Comparison of ENCODE assay signal across 18 cellular contexts in genomic region chr4:48799157-48799556, GRCh38. TPM values are rescaled to one million over a fixed set of nuclear protein-coding genes. Genes with fewer than 3 reads are reported as not detected.
A peak's percentile ranks its signal among the peaks of the same experiment; 100 is the strongest.
DNase-seq lines count a peak whose midpoint lies in the region; ATAC-seq, FAIRE-seq and TF ChIP-seq lines count a peak whose summit lies in the region.
"Had no signal": no experiment of that assay in that cellular context is flagged by ENCODE, and none has a peak within 500 bp of the region (broad histone marks: within the 10 kb centered on the region; RNA-seq: fewer than 3 reads in every experiment).

No MANE protein-coding gene starts in this region.

- H3K27ac Mint-ChIP-seq in naive thymus-derived CD4-positive, alpha-beta T cell: no peak overlapping the region
- H3K27ac Mint-ChIP-seq: dendritic cell treated with granulocyte-macrophage colony-stimulating factor and Interleukin-4, amounts not matched to agents 40 ng/mL and 50 ng/mL, for 4 days; memory B cell had no signal

- WGBS in pancreas, 2 donors: 65% methylated on average over 2 of the region's 2 CpGs

- intact Hi-C loops in pancreas (cut with DNase I): no loop called here
- intact Hi-C loops in naive thymus-derived CD4-positive, alpha-beta T cell (cut with micrococcal nuclease): no loop called here

- H3K4me1 ChIP-seq in Peyer's patch (no peaks in the 10 kb centered on the region), pancreas (no peaks in the 10 kb centered on the region)
- H3K4me1 ChIP-seq in naive thymus-derived CD4-positive, alpha-beta T cell (ENCODE audit: control insufficient read depth in 2 of 2, insufficient read depth in 2 of 2, low read length in 2 of 2): no peaks in the 10 kb centered on the region
- H3K4me1 ChIP-seq: uterus had no signal

- no peak for FAIRE-seq in pancreas (lab: Jason Lieb, UNC)

- H3K36me3 ChIP-seq in Peyer's patch (no peaks in the 10 kb centered on the region), pancreas (no peaks in the 10 kb centered on the region)
- H3K36me3 ChIP-seq in naive thymus-derived CD4-positive, alpha-beta T cell (ENCODE audit: control insufficient read depth in 2 of 3, insufficient read depth in 3 of 3, low read length in 3 of 3): no peaks in the 10 kb centered on the region
- H3K36me3 ChIP-seq: uterus had no signal

- TF ChIP-seq CTCF in Peyer's patch (IDR thresholded peaks at IDR 0.05): no peak
- TF ChIP-seq CTCF in pancreas (IDR thresholded peaks at IDR 0.05): no peak

- DNase-seq in A172 (ENCODE audit: low spot score) (peak; percentile 2), NCI-H69 (lab: John Stamatoyannopoulos, UW) (peak; percentile 3), epithelial cell of prostate (ENCODE audit: low read depth, low spot score) (no peak), Peyer's patch (no peak), pancreas (no peak), amygdala (lab: John Stamatoyannopoulos, UW) (no peak)
- no peak for DNase-seq in naive thymus-derived CD4-positive, alpha-beta T cell
- DNase-seq: activated gamma-delta T cell treated with Interleukin-2 at 50 U/mL for 16 hours; head of caudate nucleus; NCI-H2081; NCI-H510A treated with DMSO at 0.1 percent for 48 hours; stimulated activated naive CD8-positive, alpha-beta T cell treated with anti-CD3 and anti-CD28 coated beads, Interleukin-15, amount 100 ng/mL, for 72 hours; uterus had no signal

- peak; percentile 42 for ATAC-seq in HG02610 (IDR thresholded peaks at IDR 0.05; ENCODE audit: unreplicated experiment)
- no peak for ATAC-seq in pancreas
- ATAC-seq in naive thymus-derived CD4-positive, alpha-beta T cell: no peak
- ATAC-seq: activated CD4-positive, CD25-positive, alpha-beta regulatory T cell treated with anti-CD3 and anti-CD28 coated beads, Interleukin-2, amount 50 U/mL, for 24 hours; esophagus mucosa; stimulated activated naive CD8-positive, alpha-beta T cell treated with anti-CD3 and anti-CD28 coated beads, Interleukin-15, amount 100 ng/mL, for 72 hours had no signal

- H3K4me1 Mint-ChIP-seq in naive thymus-derived CD4-positive, alpha-beta T cell: peaks cover 0 to 3% (median 0%) of the 10 kb centered on the region in 7 donors
- H3K4me1 Mint-ChIP-seq: stimulated activated naive CD8-positive, alpha-beta T cell treated with anti-CD3 and anti-CD28 coated beads, Interleukin-15, amount 100 ng/mL, for 72 hours had no signal

- H3K27me3 Mint-ChIP-seq in naive thymus-derived CD4-positive, alpha-beta T cell: peaks cover 0 to 9% (median 6%) of the 10 kb centered on the region in 5 donors
- H3K27me3 Mint-ChIP-seq: dendritic cell treated with granulocyte-macrophage colony-stimulating factor and Interleukin-4, amounts not matched to agents 40 ng/mL and 50 ng/mL, for 4 days had no signal

- POLR2A ChIA-PET in naive thymus-derived CD4-positive, alpha-beta T cell (lab: Charles Lee): no interaction called here

- H3K9me3 ChIP-seq in Peyer's patch (no peaks in the 10 kb centered on the region), pancreas (no peaks in the 10 kb centered on the region)
- no peaks in the 10 kb centered on the region for H3K9me3 ChIP-seq in naive thymus-derived CD4-positive, alpha-beta T cell (ENCODE audit: control insufficient read depth in 2 of 3, low read length in 3 of 3)
- H3K9me3 ChIP-seq: uterus had no signal

- H3K4me3 ChIP-seq in Peyer's patch (no peak overlapping the region), pancreas (no peak overlapping the region)
- no peak overlapping the region for H3K4me3 ChIP-seq in naive thymus-derived CD4-positive, alpha-beta T cell (ENCODE audit: low read length)
- H3K4me3 ChIP-seq: uterus had no signal

- H3K9me3 Mint-ChIP-seq in naive thymus-derived CD4-positive, alpha-beta T cell: peaks cover 0 to 3% (median 0%) of the 10 kb centered on the region in 11 donors
- H3K9me3 Mint-ChIP-seq: dendritic cell treated with granulocyte-macrophage colony-stimulating factor and Interleukin-4, amounts not matched to agents 40 ng/mL and 50 ng/mL, for 4 days; memory B cell; stimulated activated naive CD8-positive, alpha-beta T cell treated with anti-CD3 and anti-CD28 coated beads, Interleukin-15, amount 100 ng/mL, for 72 hours had no signal

- no peak for TF ChIP-seq POLR2A in Peyer's patch (IDR thresholded peaks at IDR 0.05)

- H3K4me3 Mint-ChIP-seq in naive thymus-derived CD4-positive, alpha-beta T cell: no peak overlapping the region
- H3K4me3 Mint-ChIP-seq: dendritic cell treated with granulocyte-macrophage colony-stimulating factor and Interleukin-4, amounts not matched to agents 40 ng/mL and 50 ng/mL, for 4 days; memory B cell; stimulated activated naive CD8-positive, alpha-beta T cell treated with anti-CD3 and anti-CD28 coated beads, Interleukin-15, amount 100 ng/mL, for 72 hours had no signal

- H3K27me3 ChIP-seq in Peyer's patch: no peaks in the 10 kb centered on the region
- H3K27me3 ChIP-seq in pancreas: no peaks in the 10 kb centered on the region
- H3K27me3 ChIP-seq in naive thymus-derived CD4-positive, alpha-beta T cell (ENCODE audit: control insufficient read depth in 2 of 2, insufficient read depth in 2 of 2, low read length in 2 of 2): no peaks in the 10 kb centered on the region
- H3K27me3 ChIP-seq: uterus had no signal

- CTCF ChIA-PET in naive thymus-derived CD4-positive, alpha-beta T cell (lab: Charles Lee): no interaction called here

- H3K36me3 Mint-ChIP-seq in naive thymus-derived CD4-positive, alpha-beta T cell: peaks cover 0 to 2% (median 0%) of the 10 kb centered on the region in 5 donors

- H3K27ac ChIP-seq in epithelial cell of prostate (peak overlapping the region; percentile 7), Peyer's patch (no peak overlapping the region), pancreas (no peak overlapping the region)
- no peak overlapping the region for H3K27ac ChIP-seq in naive thymus-derived CD4-positive, alpha-beta T cell (ENCODE audit: low read depth, low read length)
- H3K27ac ChIP-seq: uterus had no signal

RNA-seq across cellular contexts. Expression of gene FRYL, which starts 19.1 kb away (rescaled TPM):
- total RNA-seq in A172 (2014; rRNA removed; shearing (Covaris generic)): 25.8 and 30.0 TPM in 2 replicates
- total RNA-seq in Peyer's patch (100 to 1,000 TPM; 220 to 253 (median 241) TPM), pancreas (10 to 100 TPM; 18.1 to 38.7 (median 21.9) TPM)
- polyA plus RNA-seq in pancreas: 10 to 100 TPM in 1 of 2 donors, 1 to 10 TPM in 1; 9.1 to 17.2 TPM
- total RNA-seq in naive thymus-derived CD4-positive, alpha-beta T cell: 100 to 1,000 TPM in 4 of 5 experiments, 10 to 100 TPM in 1; 89.5 to 126 (median 112) TPM
- polyA plus RNA-seq in naive thymus-derived CD4-positive, alpha-beta T cell: 10 to 100 TPM; 25.4 to 44.1 TPM

RNA-seq across cellular contexts. Expression of gene OCIAD1, which starts 31.7 kb away (rescaled TPM):
- 171 and 183 TPM in 2 replicates for total RNA-seq in A172 (2014; rRNA removed; shearing (Covaris generic))
- 100 to 1,000 TPM in 1 of 4 donors, 10 to 100 TPM in 3; 63.5 to 120 (median 76.5) TPM for total RNA-seq in Peyer's patch
- total RNA-seq in pancreas: 10 to 100 TPM; 50.9 to 66.5 (median 59.2) TPM
- polyA plus RNA-seq in pancreas: 100 to 1,000 TPM in 1 of 2 donors, 10 to 100 TPM in 1; 54.9 to 113 TPM
- total RNA-seq in naive thymus-derived CD4-positive, alpha-beta T cell: 100 to 1,000 TPM in 3 of 5 experiments, 10 to 100 TPM in 2; 85.6 to 128 (median 102) TPM
- 100 to 1,000 TPM; 205 to 248 TPM for polyA plus RNA-seq in naive thymus-derived CD4-positive, alpha-beta T cell

Comparison
In these comparisons a context has a peak if more than half of its experiments do, and no peak if none do; other contexts are left out.
1. DNase-seq: peak in A172 (single experiment) and NCI-H69 (single experiment); none in epithelial cell of prostate (single experiment), Peyer's patch (0 of 3), pancreas (0 of 6), naive thymus-derived CD4-positive, alpha-beta T cell (0 of 9) and amygdala (0 of 56).